1 cellular context compared by ENCODE assay signal in the genomic region with DNA sequence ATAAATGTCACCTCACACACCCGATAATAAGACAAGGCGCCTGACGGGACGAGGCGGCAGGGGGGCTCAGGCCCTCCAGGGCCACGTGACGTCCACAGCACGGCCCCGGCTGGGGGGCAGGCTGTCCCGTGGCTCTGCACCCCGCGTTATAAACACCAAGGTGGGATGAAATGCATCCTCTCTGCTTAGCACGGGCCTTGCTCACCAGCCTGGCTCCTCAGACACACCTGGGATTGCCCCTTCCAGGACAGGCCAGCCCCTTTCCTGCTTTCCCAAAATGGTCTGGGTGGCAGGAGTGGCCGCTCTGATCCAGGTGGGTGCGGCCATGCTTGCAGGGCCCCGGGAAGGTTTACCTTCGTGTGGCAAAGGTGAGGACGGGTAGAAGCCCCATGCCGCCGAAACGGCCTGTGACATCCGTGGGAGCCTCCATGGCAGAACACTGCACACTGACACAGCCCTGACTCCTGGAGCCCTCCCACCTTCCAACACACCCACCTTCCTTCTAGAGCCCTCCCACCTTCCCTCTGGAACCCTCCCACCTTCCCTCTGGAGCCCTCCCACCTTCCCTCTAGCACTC.
TF ChIP-seq lines count a peak whose summit lies in the region.

No MANE protein-coding gene starts in this region.

TF ChIP-seq in IMR-90, 13 proteins besides CTCF, POLR2A, EP300 and RAD21 (continued from another document):
- TF ChIP-seq FOS (IDR thresholded peaks at IDR 0.05; ENCODE audit: low read depth, low read length) (no peak), RFX5 (IDR thresholded peaks at IDR 0.05; ENCODE audit: low read depth, low read length) (no peak), MXI1 (IDR thresholded peaks at IDR 0.05; ENCODE audit: borderline replicate concordance, low read depth, low read length) (no peak), CEBPB (IDR thresholded peaks at IDR 0.05; ENCODE audit: low read depth, low read length) (no peak), BHLHE40 (IDR thresholded peaks at IDR 0.05; ENCODE audit: low read depth, low read length) (no peak)
TF ChIP-seq in IMR-90: peak in this region for 0.
